15 cellular contexts compared by ENCODE assay signal in the genomic region with DNA sequence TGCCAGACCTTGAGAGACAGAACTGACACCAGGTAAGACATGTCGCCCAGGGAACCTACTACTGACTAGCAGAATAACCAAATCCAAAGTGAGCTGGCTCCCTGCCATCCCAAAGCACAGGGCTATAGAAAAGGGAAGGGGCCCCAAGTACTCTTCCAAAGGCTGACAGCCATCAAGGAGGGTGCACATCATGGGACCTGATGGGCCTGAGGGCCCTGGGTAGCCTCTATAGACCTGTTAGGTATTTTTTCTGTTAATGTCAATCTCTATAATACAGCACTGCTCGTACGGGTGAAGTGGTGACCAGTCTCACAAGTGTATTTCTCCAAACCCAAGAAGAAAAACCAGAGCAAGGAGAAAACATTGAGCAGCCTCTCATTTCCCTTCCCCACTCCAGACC.
DNase-seq lines count a peak whose midpoint lies in the region; ATAC-seq, FAIRE-seq and TF ChIP-seq lines count a peak whose summit lies in the region.
"Had no signal": no experiment of that assay in that cellular context is flagged by ENCODE, and none has a peak within 500 bp of the region (broad histone marks: within the 10 kb centered on the region; RNA-seq: fewer than 3 reads in every experiment).

No MANE protein-coding gene starts in this region.

- no peaks in the 10 kb centered on the region for H3K27me3 Mint-ChIP-seq in nephron progenitor cell (ENCODE audit: low read depth, poor library complexity)
- H3K27me3 Mint-ChIP-seq: CD4-positive, alpha-beta memory T cell had no signal

- H3K23me2 ChIP-seq in H1 (ENCODE audit: low read depth, low read length), result no peaks in the 10 kb centered on the region

- H4K91ac ChIP-seq in H1 (replicated peaks; ENCODE audit: insufficient read length, low read length), result no peak overlapping the region

- DNase-seq in Panc1 (ENCODE audit: low read depth, low spot score) (no peak), H1 (ENCODE audit: low read depth in 1 of 2, low spot score in 2 of 2) (no peak), right lobe of liver (no peak), HT-29 (ENCODE audit: low spot score) (no peak), nephron progenitor cell (no peak)
- DNase-seq: C1 segment of cervical spinal cord; Calu3; CD4-positive, alpha-beta memory T cell; COR-L47; DND-41; GM23248; H9 had no signal

- H2BK120ac ChIP-seq in H1 (replicated peaks; ENCODE audit: low read depth, low read length), result no peak overlapping the region

- H3K9me3 ChIP-seq in Panc1 (ENCODE audit: control insufficient read depth, insufficient read depth, low read depth, low read length) (no peaks in the 10 kb centered on the region), H1 (ENCODE audit: insufficient read depth in 2 of 2, low read depth in 1 of 2, low read length in 1 of 2) (no peaks in the 10 kb centered on the region), right lobe of liver (no peaks in the 10 kb centered on the region)

- no peak overlapping the region for H3K27ac ChIP-seq in Panc1 (ENCODE audit: low read length)
- no peak overlapping the region for H3K27ac ChIP-seq in H1 (ENCODE audit: low read depth, low read length)
- H3K27ac ChIP-seq in right lobe of liver, result no peak overlapping the region
- H3K27ac ChIP-seq: GM23248 had no signal

- no peak overlapping the region for H3K4me2 ChIP-seq in H1 (ENCODE audit: insufficient read depth in 1 of 2, low read depth in 2 of 2, low read length in 2 of 2)

- no peak for TF ChIP-seq RAD21 in H1 (IDR thresholded peaks at IDR 0.05 in 1 of 2, conservative IDR thresholded peaks at IDR 0.05 in 1 of 2; ENCODE audit: low read depth in 2 of 2, low read length in 2 of 2)

- ATAC-seq in Panc1 (peak; percentile 51; the same call in 1 of the 2 replicates), right lobe of liver (peak in 3 of 4 donors; percentile 19 to 34 (median 31)), HG03439 (IDR thresholded peaks at IDR 0.05; ENCODE audit: unreplicated experiment) (no peak)
- ATAC-seq: HCT116 had no signal

- TF ChIP-seq CTCF in Panc1 (IDR thresholded peaks at IDR 0.05), result no peak
- no peak for TF ChIP-seq CTCF in H1 (IDR thresholded peaks at IDR 0.05; ENCODE audit: control extremely low read depth in 1 of 3, insufficient read depth in 1 of 3, low read depth in 1 of 3, low read length in 3 of 3)
- no peak for TF ChIP-seq CTCF in right lobe of liver (IDR thresholded peaks at IDR 0.05)
- no peak for TF ChIP-seq CTCF in nephron progenitor cell (IDR thresholded peaks at IDR 0.05)

- no peak overlapping the region for H3K4ac ChIP-seq in H1 (replicated peaks; ENCODE audit: insufficient read length, low read depth, low read length)

- no peak overlapping the region for H2AK5ac ChIP-seq in H1 (ENCODE audit: low read depth, low read length)

- H2BK15ac ChIP-seq in H1 (ENCODE audit: low read length), result no peak overlapping the region

- peak overlapping the region; percentile 91; the same call in 1 of the 2 replicates for H2BK20ac ChIP-seq in H1 (ENCODE audit: low read length)

- no peak for TF ChIP-seq EP300 in H1 (IDR thresholded peaks at IDR 0.05; ENCODE audit: borderline replicate concordance in 1 of 2, low read depth in 2 of 2, low read length in 2 of 2)

- no peak overlapping the region; the same call in 1 of the 2 replicates for H4K8ac ChIP-seq in H1 (ENCODE audit: extremely low read depth, insufficient read depth, low read length)

- POLR2A ChIA-PET in Panc1 (lab: Charles Lee), result interaction anchor here (0.7 kb wide), 1 partner anchor 387 kb away, joined by 11 read pairs; no protein-coding TSS in a partner anchor
- POLR2A ChIA-PET in H1 (lab: Charles Lee; ENCODE audit: partially characterized antibody), result no interaction called here

- no peak overlapping the region for H2BK12ac ChIP-seq in H1 (ENCODE audit: low read depth, low read length)

- H3K4me1 ChIP-seq in Panc1 (ENCODE audit: control insufficient read depth, insufficient read depth, low read length), result no peaks in the 10 kb centered on the region; the same call in 1 of the 2 replicates
- peaks cover 0 to 6% (median 1%) of the 10 kb centered on the region in 4 experiments; a peak in 2 of 7 replicates for H3K4me1 ChIP-seq in H1 (replicated peaks in 1 of 4; ENCODE audit: control insufficient read depth in 3 of 4, insufficient read depth in 4 of 4, low read length in 3 of 4)
- H3K4me1 ChIP-seq in right lobe of liver, result peaks cover 0 to under 1% (median 0%) of the 10 kb centered on the region in 4 donors

- H3K23ac ChIP-seq in H1 (ENCODE audit: insufficient read length), result no peak overlapping the region

- no peaks in the 10 kb centered on the region; the same call in 1 of the 2 replicates for H3K79me1 ChIP-seq in H1 (ENCODE audit: low read depth, low read length)

- H2AFZ ChIP-seq in H1 (ENCODE audit: low read length), result no peak overlapping the region
- H2AFZ ChIP-seq: GM23248 had no signal

- no peak overlapping the region for H4K5ac ChIP-seq in H1 (ENCODE audit: insufficient read length, low read depth, low read length)

- H3K18ac ChIP-seq in H1 (ENCODE audit: extremely low read depth, low read length), result 0 out of 2 replicates have a peak overlapping the region, but pooled peaks have one; percentile 0

- in situ Hi-C loops in Panc1 (cut with HindIII; ENCODE audit: low pct_unique_long_range_greater_than_20kb, low sequenced_read_pairs), result no loop called here

- FAIRE-seq in H1 (lab: Jason Lieb, UNC), result no peak
- FAIRE-seq: GM18507 had no signal

- no peak for TF ChIP-seq POLR2A in H1 (IDR thresholded peaks at IDR 0.05; ENCODE audit: control extremely low read depth in 1 of 2, low read depth in 2 of 2, low read length in 2 of 2)
- TF ChIP-seq POLR2A in right lobe of liver (IDR thresholded peaks at IDR 0.05), result no peak

- no peak overlapping the region for H3K56ac ChIP-seq in H1 (replicated peaks; ENCODE audit: insufficient read length, low read depth, low read length)

- no peaks in the 10 kb centered on the region for H3K36me3 Mint-ChIP-seq in nephron progenitor cell (ENCODE audit: low read depth)

- no peak overlapping the region for H3K9ac ChIP-seq in H1 (replicated peaks in 1 of 4; ENCODE audit: extremely low read depth in 1 of 4, low read depth in 3 of 4, low read length in 3 of 4)
- H3K9ac ChIP-seq: GM23248 had no signal

- no peaks in the 10 kb centered on the region for H4K20me1 ChIP-seq in H1 (replicated peaks in 1 of 2; ENCODE audit: control insufficient read depth in 1 of 2, insufficient read depth in 2 of 2, low read length in 2 of 2)

- intact Hi-C loops in Panc1 (cut with micrococcal nuclease; ENCODE audit: unreplicated experiment) (no loop called here), right lobe of liver (cut with DNase I) (no loop called here)

- no peak overlapping the region for H3K4me3 Mint-ChIP-seq in nephron progenitor cell
- H3K4me3 Mint-ChIP-seq: CD4-positive, alpha-beta memory T cell; H9 had no signal

- CTCF ChIA-PET in Panc1 (lab: Charles Lee) (no interaction called here), H1 (lab: Charles Lee; ENCODE audit: partially characterized antibody) (interaction anchor here (0.6 kb wide), 1 partner anchor 441 kb away, joined by 3 read pairs; no protein-coding TSS in a partner anchor)

- no peaks in the 10 kb centered on the region for H3K9me3 Mint-ChIP-seq in nephron progenitor cell
- H3K9me3 Mint-ChIP-seq: H9 had no signal

- H3K36me3 ChIP-seq in Panc1 (ENCODE audit: control insufficient read depth, insufficient read depth, low read length), result no peaks in the 10 kb centered on the region
- peaks cover 0 to 14% (median 7%) of the 10 kb centered on the region in 4 experiments; a peak in 6 of 8 replicates for H3K36me3 ChIP-seq in H1 (ENCODE audit: control insufficient read depth in 2 of 4, insufficient read depth in 4 of 4, low read length in 3 of 4)
- peaks cover 0 to 34% (median 7%) of the 10 kb centered on the region in 4 donors for H3K36me3 ChIP-seq in right lobe of liver

- no TSS peak for BruUV-seq in Panc1 (replicated peaks; lab: Mats Ljungman, UMichigan)

- H3K4me3 ChIP-seq in Panc1 (ENCODE audit: low read depth in 2 of 2, low read length in 2 of 2), result no peak overlapping the region
- no peak overlapping the region for H3K4me3 ChIP-seq in H1 (ENCODE audit: extremely low read depth in 1 of 4, insufficient read depth in 2 of 4, low read depth in 3 of 4, low read length in 4 of 4)
- no peak overlapping the region for H3K4me3 ChIP-seq in right lobe of liver
- H3K4me3 ChIP-seq: GM23248 had no signal

- H3K27ac Mint-ChIP-seq in nephron progenitor cell, result no peak overlapping the region
- H3K27ac Mint-ChIP-seq: CD4-positive, alpha-beta memory T cell had no signal

- H2BK5ac ChIP-seq in H1 (ENCODE audit: low read depth, low read length), result no peak overlapping the region

- H3K14ac ChIP-seq in H1 (ENCODE audit: insufficient read length), result no peak overlapping the region

- no peaks in the 10 kb centered on the region for H3K79me2 ChIP-seq in H1 (ENCODE audit: control insufficient read depth in 1 of 2, insufficient read depth in 2 of 2, low read length in 2 of 2)

- H3K4me1 Mint-ChIP-seq in nephron progenitor cell, result no peaks in the 10 kb centered on the region

- WGBS in H1 (ENCODE audit: extremely low coverage in 1 of 2, insufficient coverage in 1 of 2, insufficient read length in 1 of 2, insufficient replicate concordance in 2 of 2, low coverage in 1 of 2, low lambda C conversion rate in 2 of 2, missing lambda C conversion rate in 1 of 2), 2 experiments, result 47% methylated on average over 2 of the region's 3 CpGs; no CpG with 5 or more reads in 1 of the 2 experiments
- WGBS in right lobe of liver (ENCODE audit: insufficient coverage, low coverage, low lambda C conversion rate, missing lambda C conversion rate), result 100% methylated on average over 1 of the region's 3 CpGs

- H3K27me3 ChIP-seq in Panc1 (ENCODE audit: control insufficient read depth, insufficient read depth, low read length) (no peaks in the 10 kb centered on the region), H1 (replicated peaks in 1 of 4; ENCODE audit: control insufficient read depth in 3 of 4, extremely low read depth in 1 of 4, insufficient read depth in 3 of 4, low read length in 3 of 4) (peaks cover 0 to 1% (median 0%) of the 10 kb centered on the region in 4 experiments; a peak in 1 of 7 replicates), right lobe of liver (no peaks in the 10 kb centered on the region)

TF ChIP-seq in H1, 55 proteins besides CTCF, POLR2A, EP300 and RAD21:
- TF ChIP-seq KDM4A (IDR thresholded peaks at IDR 0.05; ENCODE audit: low read depth, low read length, severe bottlenecking) (no peak), ATF3 (IDR thresholded peaks at IDR 0.05; ENCODE audit: insufficient read depth, low read depth, low read length) (no peak), USF2 (IDR thresholded peaks at IDR 0.05; ENCODE audit: low read length) (no peak)
